In the genomic region with DNA sequence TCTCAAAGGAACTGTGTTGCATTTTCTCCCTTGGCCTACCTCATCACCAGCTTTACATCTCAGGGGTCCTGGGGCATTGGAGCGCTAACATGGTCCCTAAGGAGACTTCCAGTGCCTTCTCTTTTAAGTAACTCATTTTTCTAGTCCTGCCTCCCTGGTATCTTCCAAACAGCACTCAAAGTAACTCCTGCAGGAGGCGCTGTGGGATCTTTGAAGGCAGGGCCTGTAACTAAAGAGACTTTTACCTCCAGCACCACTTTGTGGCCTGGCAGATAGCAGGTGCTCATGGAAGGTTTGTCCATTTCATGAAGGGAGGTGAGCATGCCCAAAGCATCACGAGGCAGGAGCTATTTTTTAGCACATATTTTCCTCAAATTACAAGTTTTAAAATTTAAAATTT, we compare ENCODE assay signal across 9 cellular contexts.
DNase-seq lines count a peak whose midpoint lies in the region; ATAC-seq and TF ChIP-seq lines count a peak whose summit lies in the region.
"Had no signal": no experiment of that assay in that cellular context is flagged by ENCODE, and none has a peak within 500 bp of the region (broad histone marks: within the 10 kb centered on the region; RNA-seq: fewer than 3 reads in every experiment).

No MANE protein-coding gene starts in this region.

- POLR2A ChIA-PET in A673 (lab: Charles Lee; ENCODE audit: low non-redundant PET), result no interaction called here

- CTCF ChIA-PET in A673 (lab: Charles Lee), result no interaction called here

- no peaks in the 10 kb centered on the region for H3K36me3 ChIP-seq in A673 (ENCODE audit: insufficient read depth, low read length, poor library complexity, severe bottlenecking)

- H3K4me3 ChIP-seq in A673 (ENCODE audit: low read depth, low read length, poor library complexity, severe bottlenecking), result no peak overlapping the region

- H3K9me3 ChIP-seq in A673 (ENCODE audit: low read depth, low read length, poor library complexity, severe bottlenecking), result no peaks in the 10 kb centered on the region

- DNase-seq in A673 (ENCODE audit: low spot score), result peak; percentile 54
- peak; percentile 3 for DNase-seq in KG1 (lab: John Stamatoyannopoulos, UW)
- DNase-seq in activated CD4-positive, alpha-beta T cell treated with anti-CD3 and anti-CD28 coated beads, Interleukin-2, amount 50 U/mL, for 1 hour, result peak; percentile 15
- DNase-seq in iPS-NIHi7 (ENCODE audit: extremely low spot score), result peak; percentile 61
- peak; percentile 48 for DNase-seq in ureter (ENCODE audit: low spot score)
- no peak for DNase-seq in NCI-H128 (lab: John Stamatoyannopoulos, UW; ENCODE audit: unreplicated experiment)

- TF ChIP-seq CTCF in A673 (conservative IDR thresholded peaks at IDR 0.05; ENCODE audit: low read depth, low read length) (peak; percentile 58), GM12874 (IDR thresholded peaks at IDR 0.05; ENCODE audit: insufficient read depth, low read depth, low read length) (peak; percentile 48)

- intact Hi-C loops in A673 (cut with micrococcal nuclease; ENCODE audit: unreplicated experiment), result loop anchor here (1.0 kb wide), 1 partner anchor 532 kb away; no protein-coding TSS in a partner anchor

- no peak for ATAC-seq in HG02973 (IDR thresholded peaks at IDR 0.05; ENCODE audit: unreplicated experiment)

- no peaks in the 10 kb centered on the region for H3K4me1 ChIP-seq in A673 (ENCODE audit: insufficient read depth, low read length, poor library complexity, severe bottlenecking)
- H3K4me1 ChIP-seq: parathyroid adenoma had no signal

- no TSS peak for BruUV-seq in A673 (replicated peaks; lab: Mats Ljungman, UMichigan)

- H3K27ac ChIP-seq in A673 (ENCODE audit: low read depth, low read length, poor library complexity, severe bottlenecking), result no peak overlapping the region
- H3K27ac ChIP-seq: parathyroid adenoma had no signal

- H3K27me3 ChIP-seq in A673 (replicated peaks; ENCODE audit: insufficient read depth, low read depth, low read length, poor library complexity), result no peaks in the 10 kb centered on the region
